8 cellular contexts compared by ENCODE assay signal in genomic region chr7:157336383-157337315, GRCh38. TPM values are rescaled to one million over a fixed set of nuclear protein-coding genes. Genes with fewer than 3 reads are reported as not detected.
DNase-seq lines count a peak whose midpoint lies in the region; ATAC-seq and TF ChIP-seq lines count a peak whose summit lies in the region.

TSS of gene DNAJB6 (plus strand) at chr7:157337004. CDS start at chr7:157358573, 21,569 bp downstream.

- ATAC-seq in GM19324 (IDR thresholded peaks at IDR 0.05; ENCODE audit: low FRiP score, unreplicated experiment) (peak; percentile 88), HG03460 (IDR thresholded peaks at IDR 0.05; ENCODE audit: unreplicated experiment) (peak; percentile 74), left colon (peak; percentile 81)

- intact Hi-C loops in left colon (cut with DNase I, micrococcal nuclease): no loop called here

- CTCF ChIA-PET in activated CD4-positive, alpha-beta T cell treated with anti-CD3 and anti-CD28 coated beads, Interleukin-2, amount 10 ng/mL, durations not matched to agents 7 days and 5 days (lab: Charles Lee): interaction anchor here (0.7 to 1.5 kb wide), 3 partner anchors 9 to 11 kb away, joined by 3 to 4 read pairs (median 3); no protein-coding TSS in a partner anchor

- peaks cover 14% of the 10 kb centered on the region for H3K36me3 Mint-ChIP-seq in activated CD4-positive, alpha-beta T cell treated with anti-CD3 and anti-CD28 coated beads, Interleukin-2, amount 10 ng/mL, durations not matched to agents 7 days and 5 days (ENCODE audit: low read depth)

- peak; percentile 87 to 97 for DNase-seq in NCI-H526 (lab: John Stamatoyannopoulos, UW)
- peak; percentile 95 for DNase-seq in activated CD4-positive, alpha-beta T cell treated with anti-CD3 and anti-CD28 coated beads, Interleukin-2, amount 10 ng/mL, durations not matched to agents 7 days and 5 days
- DNase-seq in coronary artery (ENCODE audit: low spot score): peak; percentile 94
- peak; percentile 91 to 96 for DNase-seq in left colon
- DNase-seq in stimulated activated CD4-positive, alpha-beta T cell treated with anti-CD3 and anti-CD28 coated beads, Interleukin-1b, Interleukin-23, amount 100 ng/mL, for 4 hours (ENCODE audit: low read depth in 2 of 2): peak; percentile 93 to 95

- peaks cover 44% of the 10 kb centered on the region for H3K4me1 Mint-ChIP-seq in activated CD4-positive, alpha-beta T cell treated with anti-CD3 and anti-CD28 coated beads, Interleukin-2, amount 10 ng/mL, durations not matched to agents 7 days and 5 days

- no peaks in the 10 kb centered on the region for H3K27me3 ChIP-seq in BLaER1

- no peak for TF ChIP-seq CTCF in coronary artery (IDR thresholded peaks at IDR 0.05)

- POLR2A ChIA-PET in activated CD4-positive, alpha-beta T cell treated with anti-CD3 and anti-CD28 coated beads, Interleukin-2, amount 10 ng/mL, durations not matched to agents 7 days and 5 days (lab: Charles Lee): interaction anchor here (0.7 kb wide), 1 partner anchor 167 kb away, joined by 6 read pairs; no protein-coding TSS in a partner anchor

- H3K27ac ChIP-seq in BLaER1: peak within 1 kb of the TSS; percentile 97
- H3K27ac ChIP-seq in coronary artery: peak within 1 kb of the TSS; percentile 97 to 99

- peaks cover 45% of the 10 kb centered on the region for H4K20me1 ChIP-seq in BLaER1

- H3K9me3 Mint-ChIP-seq in activated CD4-positive, alpha-beta T cell treated with anti-CD3 and anti-CD28 coated beads, Interleukin-2, amount 10 ng/mL, durations not matched to agents 7 days and 5 days: no peaks in the 10 kb centered on the region

- peak within 1 kb of the TSS; percentile 91 for H3K9ac ChIP-seq in BLaER1

- H3K4me2 ChIP-seq in BLaER1: peak within 1 kb of the TSS; percentile 97

- no peaks in the 10 kb centered on the region for H3K9me3 ChIP-seq in BLaER1

- peak within 1 kb of the TSS; percentile 84 for H3K4me3 ChIP-seq in BLaER1
- peak within 1 kb of the TSS; percentile 84 for H3K4me3 ChIP-seq in coronary artery

- H3K4me3 Mint-ChIP-seq in activated CD4-positive, alpha-beta T cell treated with anti-CD3 and anti-CD28 coated beads, Interleukin-2, amount 10 ng/mL, durations not matched to agents 7 days and 5 days: peak within 1 kb of the TSS; percentile 96

- peaks cover 12% of the 10 kb centered on the region for H3K27me3 Mint-ChIP-seq in activated CD4-positive, alpha-beta T cell treated with anti-CD3 and anti-CD28 coated beads, Interleukin-2, amount 10 ng/mL, durations not matched to agents 7 days and 5 days

- H3K4me1 ChIP-seq in BLaER1: peaks cover 78% of the 10 kb centered on the region

- H3K27ac Mint-ChIP-seq in activated CD4-positive, alpha-beta T cell treated with anti-CD3 and anti-CD28 coated beads, Interleukin-2, amount 10 ng/mL, durations not matched to agents 7 days and 5 days: peak within 1 kb of the TSS; percentile 98

- H3K36me3 ChIP-seq in BLaER1: peaks cover 10% of the 10 kb centered on the region; the same call in 1 of the 2 replicates

RNA-seq across cellular contexts. Expression of gene DNAJB6, which starts in this region (rescaled TPM):
- total RNA-seq in activated CD4-positive, alpha-beta T cell treated with anti-CD3 and anti-CD28 coated beads, Interleukin-2, amount 10 ng/mL, durations not matched to agents 7 days and 5 days: 10 to 100 TPM; 67.8 to 68.9 TPM
- 10 to 100 TPM; 68.8 to 83.5 TPM for total RNA-seq in left colon

Comparison
In these comparisons a context has a peak if more than half of its experiments do, and no peak if none do; other contexts are left out.
1. Peak in every context shown above with its lines: DNase-seq, ATAC-seq, H3K4me3 ChIP-seq and H3K27ac ChIP-seq.